Comparison of ENCODE assay signal across 11 cellular contexts in genomic region chr18:12049983-12050811, GRCh38. TPM values are rescaled to one million over a fixed set of nuclear protein-coding genes. Genes with fewer than 3 reads are reported as not detected.
DNase-seq lines count a peak whose midpoint lies in the region; ATAC-seq, FAIRE-seq and TF ChIP-seq lines count a peak whose summit lies in the region.
"Had no signal": no experiment of that assay in that cellular context is flagged by ENCODE, and none has a peak within 500 bp of the region (broad histone marks: within the 10 kb centered on the region; RNA-seq: fewer than 3 reads in every experiment).

No MANE protein-coding gene starts in this region.

- H3K9me3 Mint-ChIP-seq in type B pancreatic cell = no peaks in the 10 kb centered on the region
- no peaks in the 10 kb centered on the region for H3K9me3 Mint-ChIP-seq in activated CD4-positive, alpha-beta T cell treated with anti-CD3 and anti-CD28 coated beads, Interleukin-2, amount 10 ng/mL, durations not matched to agents 24 days and 14 days
- H3K9me3 Mint-ChIP-seq: stimulated activated naive CD8-positive, alpha-beta T cell treated with anti-CD3 and anti-CD28 coated beads, Interleukin-15, Interleukin-2, amounts not matched to agents 100 ng/mL and 50 ng/mL, for 24 hours had no signal

- no peaks in the 10 kb centered on the region for H3K36me3 Mint-ChIP-seq in type B pancreatic cell
- no peaks in the 10 kb centered on the region for H3K36me3 Mint-ChIP-seq in activated CD4-positive, alpha-beta T cell treated with anti-CD3 and anti-CD28 coated beads, Interleukin-2, amount 10 ng/mL, durations not matched to agents 24 days and 14 days (ENCODE audit: low read depth)

- peak; percentile 91 for FAIRE-seq in GM12892 (lab: Jason Lieb, UNC)

- no peak overlapping the region for H3K27ac Mint-ChIP-seq in type B pancreatic cell
- no peak overlapping the region for H3K27ac Mint-ChIP-seq in activated CD4-positive, alpha-beta T cell treated with anti-CD3 and anti-CD28 coated beads, Interleukin-2, amount 10 ng/mL, durations not matched to agents 24 days and 14 days
- H3K27ac Mint-ChIP-seq: stimulated activated naive CD8-positive, alpha-beta T cell treated with anti-CD3 and anti-CD28 coated beads, Interleukin-15, Interleukin-2, amounts not matched to agents 100 ng/mL and 50 ng/mL, for 24 hours had no signal

- peaks cover 17% of the 10 kb centered on the region for H3K27me3 Mint-ChIP-seq in type B pancreatic cell
- H3K27me3 Mint-ChIP-seq in activated CD4-positive, alpha-beta T cell treated with anti-CD3 and anti-CD28 coated beads, Interleukin-2, amount 10 ng/mL, durations not matched to agents 24 days and 14 days = peaks cover 25% of the 10 kb centered on the region
- H3K27me3 Mint-ChIP-seq: stimulated activated naive CD8-positive, alpha-beta T cell treated with anti-CD3 and anti-CD28 coated beads, Interleukin-15, Interleukin-2, amounts not matched to agents 100 ng/mL and 50 ng/mL, for 24 hours had no signal

- no peak overlapping the region for H3K4me3 Mint-ChIP-seq in type B pancreatic cell
- no peak overlapping the region for H3K4me3 Mint-ChIP-seq in activated CD4-positive, alpha-beta T cell treated with anti-CD3 and anti-CD28 coated beads, Interleukin-2, amount 10 ng/mL, durations not matched to agents 24 days and 14 days
- H3K4me3 Mint-ChIP-seq: stimulated activated naive CD8-positive, alpha-beta T cell treated with anti-CD3 and anti-CD28 coated beads, Interleukin-15, Interleukin-2, amounts not matched to agents 100 ng/mL and 50 ng/mL, for 24 hours had no signal

- TF ChIP-seq CTCF in type B pancreatic cell (conservative IDR thresholded peaks at IDR 0.05) = no peak

- ATAC-seq in GM21447 (IDR thresholded peaks at IDR 0.05; ENCODE audit: unreplicated experiment) (peak; percentile 88), HG03175 (IDR thresholded peaks at IDR 0.05; ENCODE audit: unreplicated experiment) (peak; percentile 92)

- TF ChIP-seq POLR2A in GM12892 (IDR thresholded peaks at IDR 0.05; ENCODE audit: low read depth, low read length) = no peak

- peaks cover 3% of the 10 kb centered on the region for H3K4me1 Mint-ChIP-seq in type B pancreatic cell (ENCODE audit: unreplicated experiment)
- peaks cover 9% of the 10 kb centered on the region for H3K4me1 Mint-ChIP-seq in activated CD4-positive, alpha-beta T cell treated with anti-CD3 and anti-CD28 coated beads, Interleukin-2, amount 10 ng/mL, durations not matched to agents 24 days and 14 days

- DNase-seq in GM12892 (ENCODE audit: insufficient read length) (no peak), SKM-1 (lab: John Stamatoyannopoulos, UW; ENCODE audit: unreplicated experiment) (peak; percentile 52), GM03348 (ENCODE audit: low spot score) (no peak), NCI-H1694 treated with DMSO at 0.1 percent for 48 hours (lab: John Stamatoyannopoulos, UW) (no peak), type B pancreatic cell (ENCODE audit: extremely low spot score, unreplicated experiment) (no peak)
- no peak for DNase-seq in activated CD4-positive, alpha-beta T cell treated with anti-CD3 and anti-CD28 coated beads, Interleukin-2, amount 10 ng/mL, durations not matched to agents 24 days and 14 days
- DNase-seq: activated T-cell treated with anti-CD3 and anti-CD28 coated beads for 4 hours, C1 segment of cervical spinal cord had no signal

- intact Hi-C loops in activated CD4-positive, alpha-beta T cell treated with anti-CD3 and anti-CD28 coated beads, Interleukin-2, amount 10 ng/mL, durations not matched to agents 24 days and 14 days (cut with micrococcal nuclease) = no loop called here

RNA-seq across cellular contexts. Expression of gene ANKRD62, which starts 43.4 kb away (rescaled TPM):
- polyA plus RNA-seq in GM12892 (2012; ENCODE audit: missing spikeins) = not detected
- not detected in 2 replicates for total RNA-seq in type B pancreatic cell (ENCODE audit: low replicate concordance)
- not detected in 2 replicates for total RNA-seq in activated CD4-positive, alpha-beta T cell treated with anti-CD3 and anti-CD28 coated beads, Interleukin-2, amount 10 ng/mL, durations not matched to agents 24 days and 14 days
